Comparison of ENCODE assay signal across 23 cellular contexts in the genomic region with DNA sequence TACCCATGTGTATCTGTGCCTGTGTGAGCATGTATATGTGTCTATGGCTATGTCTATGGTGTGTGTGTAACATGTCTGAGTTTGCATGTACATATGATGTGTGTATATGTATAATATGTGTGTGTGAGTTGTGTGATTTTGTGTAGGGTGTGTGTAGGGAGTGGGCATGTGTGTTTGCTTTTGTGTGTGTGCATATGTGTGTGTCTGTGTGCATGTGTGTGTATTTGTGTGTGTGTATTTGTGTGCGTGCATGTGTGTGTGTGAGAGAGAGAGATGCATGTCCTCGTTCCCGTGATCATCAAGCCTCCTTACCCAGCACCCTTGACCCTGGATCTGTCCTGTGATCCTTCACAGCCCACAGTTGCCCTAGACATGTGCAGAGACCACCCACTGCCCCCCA.
A peak's percentile ranks its signal among the peaks of the same experiment; 100 is the strongest.
DNase-seq lines count a peak whose midpoint lies in the region; ATAC-seq, FAIRE-seq and TF ChIP-seq lines count a peak whose summit lies in the region.
"Had no signal": no experiment of that assay in that cellular context is flagged by ENCODE, and none has a peak within 500 bp of the region (broad histone marks: within the 10 kb centered on the region; RNA-seq: fewer than 3 reads in every experiment).

No MANE protein-coding gene starts in this region.

- POLR2A ChIA-PET in HepG2 (lab: Yijun Ruan, JAX): interaction anchor here (1.8 kb wide), 1 partner anchor 15 kb away, joined by 5 read pairs; no protein-coding TSS in a partner anchor

- ATAC-seq in HepG2 (no peak), right lobe of liver (no peak), GM21619 (IDR thresholded peaks at IDR 0.05; ENCODE audit: unreplicated experiment) (no peak)

- no TSS peak for BruUV-seq in HepG2 (replicated peaks; lab: Mats Ljungman, UMichigan)

- no peaks in the 10 kb centered on the region for H3K36me3 Mint-ChIP-seq in nephron (ENCODE audit: low read depth)
- H3K36me3 Mint-ChIP-seq: CD4-positive, CD25-positive, alpha-beta regulatory T cell had no signal

- no peaks in the 10 kb centered on the region for H3K9me3 ChIP-seq in HepG2 (ENCODE audit: low read length)
- no peaks in the 10 kb centered on the region for H3K9me3 ChIP-seq in right lobe of liver
- H3K9me3 ChIP-seq: MG63 had no signal

- H3K4me1 Mint-ChIP-seq in nephron: peaks cover 34% of the 10 kb centered on the region

- H3K27ac ChIP-seq in HepG2 (ENCODE audit: extremely low read length, insufficient read depth, low read length): no peak overlapping the region
- H3K27ac ChIP-seq in right lobe of liver: no peak overlapping the region
- H3K27ac ChIP-seq in caudate nucleus (ENCODE audit: low read depth, low read length): peak overlapping the region; percentile 79
- H3K27ac ChIP-seq: 22Rv1 had no signal

- in situ Hi-C loops in HepG2 (cut with HindIII; ENCODE audit: extremely low pct_ligation_motif_present, low pct_unique_long_range_greater_than_20kb): no loop called here

- TF ChIP-seq POLR2A in HepG2 (IDR thresholded peaks at IDR 0.05; ENCODE audit: insufficient read depth in 1 of 2, low read depth in 2 of 2, low read length in 2 of 2) (no peak), right lobe of liver (IDR thresholded peaks at IDR 0.05) (no peak)

- no peaks in the 10 kb centered on the region for H3K9me3 Mint-ChIP-seq in nephron
- H3K9me3 Mint-ChIP-seq: CD4-positive, CD25-positive, alpha-beta regulatory T cell; GM23338 had no signal

- TF ChIP-seq EP300 in HepG2 (IDR thresholded peaks at IDR 0.05; ENCODE audit: low read depth in 2 of 2, low read length in 2 of 2) (no peak), HepG2 (CRISPR knock-in tag; IDR thresholded peaks at IDR 0.05; ENCODE audit: borderline replicate concordance) (no peak)

- no peak for FAIRE-seq in HepG2 (lab: Jason Lieb, UNC)
- FAIRE-seq in urothelium cell line (lab: Jason Lieb, UNC): peak; percentile 81

- peaks cover 40% of the 10 kb centered on the region for H3K4me1 ChIP-seq in HepG2 (ENCODE audit: insufficient read depth, low read length)
- H3K4me1 ChIP-seq in right lobe of liver: no peaks in the 10 kb centered on the region

- H3K27me3 ChIP-seq in HepG2 (ENCODE audit: control insufficient read depth in 1 of 2, insufficient read depth in 2 of 2, low read length in 2 of 2) (peaks cover 4 to 50% of the 10 kb centered on the region in 2 experiments; a peak in 3 of 5 replicates), right lobe of liver (no peaks in the 10 kb centered on the region)
- H3K27me3 ChIP-seq: MG63 had no signal

- DNase-seq in HepG2 (ENCODE audit: low spot score) (no peak), right lobe of liver (no peak), caudate nucleus (lab: John Stamatoyannopoulos, UW) (no peak), urothelium cell line (ENCODE audit: low spot score) (no peak), SKM-1 (lab: John Stamatoyannopoulos, UW; ENCODE audit: unreplicated experiment) (no peak), NCI-H1930 (lab: John Stamatoyannopoulos, UW) (no peak)
- DNase-seq: CD4-positive, CD25-positive, alpha-beta regulatory T cell; DMS153; HCEC 1CT; KG1; MG63; NCI-H1105 treated with DMSO at 0.1 percent for 48 hours; NCI-H146; NCI-H2029; NCI-H446; NCI-H526 treated with DMSO at 0.1 percent for 48 hours; RPMI8226; SHP77 had no signal

- H3K27me3 Mint-ChIP-seq in nephron (ENCODE audit: low read depth): peaks cover 18% of the 10 kb centered on the region
- H3K27me3 Mint-ChIP-seq: B cell had no signal

- no peak overlapping the region; a peak in 1 of 6 replicates for H3K4me3 ChIP-seq in HepG2 (replicated peaks in 1 of 3; ENCODE audit: insufficient read depth in 1 of 3, low read depth in 2 of 3, low read length in 3 of 3)
- no peak overlapping the region for H3K4me3 ChIP-seq in right lobe of liver
- H3K4me3 ChIP-seq: GM23338, MG63 had no signal

- no peaks in the 10 kb centered on the region for H3K36me3 ChIP-seq in HepG2 (replicated peaks in 1 of 2; ENCODE audit: control insufficient read depth in 1 of 2, insufficient read depth in 2 of 2, low read length in 2 of 2)
- H3K36me3 ChIP-seq in right lobe of liver: no peaks in the 10 kb centered on the region
- H3K36me3 ChIP-seq: MG63 had no signal

- TF ChIP-seq CTCF in HepG2 (CRISPR knock-in tag; IDR thresholded peaks at IDR 0.05): no peak
- no peak for TF ChIP-seq CTCF in right lobe of liver (IDR thresholded peaks at IDR 0.05)
- TF ChIP-seq CTCF in nephron (IDR thresholded peaks at IDR 0.05; ENCODE audit: unreplicated experiment in 3 of 3): no peak

- peak overlapping the region; percentile 25; the same call in 1 of the 2 replicates for H3K4me2 ChIP-seq in HepG2 (ENCODE audit: low read depth, low read length)
- H3K4me2 ChIP-seq: GM23338 had no signal

- no peak overlapping the region for H2AFZ ChIP-seq in HepG2 (ENCODE audit: low read length)
- H2AFZ ChIP-seq: GM23338 had no signal

- no peak overlapping the region for H3K9ac ChIP-seq in HepG2 (ENCODE audit: insufficient read depth, low read depth, low read length)

- intact Hi-C loops in HepG2 (cut with micrococcal nuclease; ENCODE audit: unreplicated experiment) (no loop called here), right lobe of liver (cut with DNase I) (no loop called here)

- H3K79me2 ChIP-seq in HepG2 (ENCODE audit: insufficient read depth, low read length): no peaks in the 10 kb centered on the region

- no CpG with 5 or more reads among the region's 3 CpGs for WGBS in HepG2 (ENCODE audit: low lambda C conversion rate)
- WGBS in right lobe of liver (ENCODE audit: insufficient coverage, low coverage, low lambda C conversion rate, missing lambda C conversion rate): no CpG with 5 or more reads among the region's 3 CpGs

- H4K20me1 ChIP-seq in HepG2 (ENCODE audit: insufficient read depth, low read length): no peaks in the 10 kb centered on the region

- CTCF ChIA-PET in HepG2 (lab: Yijun Ruan, JAX; ENCODE audit: low intra/inter-chr PET ratio, low total read pairs): no interaction called here

- peak overlapping the region in 2 of 3 experiments; percentile 3 to 42 for H3K27ac Mint-ChIP-seq in nephron
- H3K27ac Mint-ChIP-seq: B cell, GM23338 had no signal

- TF ChIP-seq RAD21 in HepG2 (CRISPR knock-in tag; IDR thresholded peaks at IDR 0.05): no peak

- no peak overlapping the region for H3K4me3 Mint-ChIP-seq in nephron
- H3K4me3 Mint-ChIP-seq: B cell; CD4-positive, CD25-positive, alpha-beta regulatory T cell; GM23338 had no signal

TF ChIP-seq in HepG2, 621 proteins besides CTCF, POLR2A, EP300 and RAD21 (continues in another document):
- TF ChIP-seq, protein P1, sequence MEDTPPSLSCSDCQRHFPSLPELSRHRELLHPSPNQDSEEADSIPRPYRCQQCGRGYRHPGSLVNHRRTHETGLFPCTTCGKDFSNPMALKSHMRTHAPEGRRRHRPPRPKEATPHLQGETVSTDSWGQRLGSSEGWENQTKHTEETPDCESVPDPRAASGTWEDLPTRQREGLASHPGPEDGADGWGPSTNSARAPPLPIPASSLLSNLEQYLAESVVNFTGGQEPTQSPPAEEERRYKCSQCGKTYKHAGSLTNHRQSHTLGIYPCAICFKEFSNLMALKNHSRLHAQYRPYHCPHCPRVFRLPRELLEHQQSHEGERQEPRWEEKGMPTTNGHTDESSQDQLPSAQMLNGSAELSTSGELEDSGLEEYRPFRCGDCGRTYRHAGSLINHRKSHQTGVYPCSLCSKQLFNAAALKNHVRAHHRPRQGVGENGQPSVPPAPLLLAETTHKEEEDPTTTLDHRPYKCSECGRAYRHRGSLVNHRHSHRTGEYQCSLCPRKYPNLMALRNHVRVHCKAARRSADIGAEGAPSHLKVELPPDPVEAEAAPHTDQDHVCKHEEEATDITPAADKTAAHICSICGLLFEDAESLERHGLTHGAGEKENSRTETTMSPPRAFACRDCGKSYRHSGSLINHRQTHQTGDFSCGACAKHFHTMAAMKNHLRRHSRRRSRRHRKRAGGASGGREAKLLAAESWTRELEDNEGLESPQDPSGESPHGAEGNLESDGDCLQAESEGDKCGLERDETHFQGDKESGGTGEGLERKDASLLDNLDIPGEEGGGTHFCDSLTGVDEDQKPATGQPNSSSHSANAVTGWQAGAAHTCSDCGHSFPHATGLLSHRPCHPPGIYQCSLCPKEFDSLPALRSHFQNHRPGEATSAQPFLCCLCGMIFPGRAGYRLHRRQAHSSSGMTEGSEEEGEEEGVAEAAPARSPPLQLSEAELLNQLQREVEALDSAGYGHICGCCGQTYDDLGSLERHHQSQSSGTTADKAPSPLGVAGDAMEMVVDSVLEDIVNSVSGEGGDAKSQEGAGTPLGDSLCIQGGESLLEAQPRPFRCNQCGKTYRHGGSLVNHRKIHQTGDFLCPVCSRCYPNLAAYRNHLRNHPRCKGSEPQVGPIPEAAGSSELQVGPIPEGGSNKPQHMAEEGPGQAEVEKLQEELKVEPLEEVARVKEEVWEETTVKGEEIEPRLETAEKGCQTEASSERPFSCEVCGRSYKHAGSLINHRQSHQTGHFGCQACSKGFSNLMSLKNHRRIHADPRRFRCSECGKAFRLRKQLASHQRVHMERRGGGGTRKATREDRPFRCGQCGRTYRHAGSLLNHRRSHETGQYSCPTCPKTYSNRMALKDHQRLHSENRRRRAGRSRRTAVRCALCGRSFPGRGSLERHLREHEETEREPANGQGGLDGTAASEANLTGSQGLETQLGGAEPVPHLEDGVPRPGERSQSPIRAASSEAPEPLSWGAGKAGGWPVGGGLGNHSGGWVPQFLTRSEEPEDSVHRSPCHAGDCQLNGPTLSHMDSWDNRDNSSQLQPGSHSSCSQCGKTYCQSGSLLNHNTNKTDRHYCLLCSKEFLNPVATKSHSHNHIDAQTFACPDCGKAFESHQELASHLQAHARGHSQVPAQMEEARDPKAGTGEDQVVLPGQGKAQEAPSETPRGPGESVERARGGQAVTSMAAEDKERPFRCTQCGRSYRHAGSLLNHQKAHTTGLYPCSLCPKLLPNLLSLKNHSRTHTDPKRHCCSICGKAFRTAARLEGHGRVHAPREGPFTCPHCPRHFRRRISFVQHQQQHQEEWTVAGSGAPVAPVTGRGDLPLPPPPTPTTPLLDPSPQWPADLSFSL (CRISPR knock-in tag; IDR thresholded peaks at IDR 0.05): peak; percentile 44; the same call in 1 of the 2 replicates
- TF ChIP-seq, protein P2, sequence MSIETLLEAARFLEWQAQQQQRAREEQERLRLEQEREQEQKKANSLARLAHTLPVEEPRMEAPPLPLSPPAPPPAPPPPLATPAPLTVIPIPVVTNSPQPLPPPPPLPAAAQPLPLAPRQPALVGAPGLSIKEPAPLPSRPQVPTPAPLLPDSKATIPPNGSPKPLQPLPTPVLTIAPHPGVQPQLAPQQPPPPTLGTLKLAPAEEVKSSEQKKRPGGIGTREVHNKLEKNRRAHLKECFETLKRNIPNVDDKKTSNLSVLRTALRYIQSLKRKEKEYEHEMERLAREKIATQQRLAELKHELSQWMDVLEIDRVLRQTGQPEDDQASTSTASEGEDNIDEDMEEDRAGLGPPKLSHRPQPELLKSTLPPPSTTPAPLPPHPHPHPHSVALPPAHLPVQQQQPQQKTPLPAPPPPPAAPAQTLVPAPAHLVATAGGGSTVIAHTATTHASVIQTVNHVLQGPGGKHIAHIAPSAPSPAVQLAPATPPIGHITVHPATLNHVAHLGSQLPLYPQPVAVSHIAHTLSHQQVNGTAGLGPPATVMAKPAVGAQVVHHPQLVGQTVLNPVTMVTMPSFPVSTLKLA (IDR thresholded peaks at IDR 0.05): peak; percentile 79
